In genomic region chr20:6848992-6849391, GRCh38 we compare ENCODE assay signal across 20 cellular contexts.
"Had no signal": no experiment of that assay in that cellular context is flagged by ENCODE, and none has a peak within 500 bp of the region (broad histone marks: within the 10 kb centered on the region; RNA-seq: fewer than 3 reads in every experiment).

No MANE protein-coding gene starts in this region.

- H3K4me3 ChIP-seq: left ventricle myocardium inferior, lung, ovary, right atrium auricular region, right lobe of liver, smooth muscle cell, suprapubic skin, thoracic aorta, tibial artery, upper lobe of right lung had no signal

- FAIRE-seq: urothelium cell line had no signal

- H3K27me3 ChIP-seq: ovary, right atrium auricular region, right lobe of liver, tibial artery had no signal

- H3K4me2 ChIP-seq: smooth muscle cell had no signal

- H3K4me1 ChIP-seq: left ventricle myocardium inferior, right atrium auricular region, right lobe of liver, suprapubic skin, tibial artery, upper lobe of right lung had no signal

- DNase-seq: hypothalamus; islet precursor cell; left ventricle myocardium inferior; naive B cell; natural killer cell; nephron progenitor cell; ovary; right lobe of liver; stimulated activated CD4-positive, alpha-beta T cell treated with anti-CD3 and anti-CD28 coated beads, Interleukin-1b, Interleukin-23, amount 100 ng/mL, for 48 hours; stimulated activated CD4-positive, alpha-beta T cell treated with anti-CD3 and anti-CD28 coated beads, Interleukin-2, amount 100 ng/mL, for 48 hours; stimulated activated naive CD4-positive, alpha-beta T cell; tibial artery; trophoblast cell; upper lobe of right lung had no signal

- H3K27ac ChIP-seq: left ventricle myocardium inferior, ovary, right atrium auricular region, right lobe of liver, suprapubic skin, thoracic aorta, tibial artery, upper lobe of right lung had no signal

- H3K9me3 ChIP-seq: left ventricle myocardium inferior, ovary, right atrium auricular region, right lobe of liver, suprapubic skin, thoracic aorta, tibial artery, upper lobe of right lung had no signal

- H3K36me3 ChIP-seq: left ventricle myocardium inferior, ovary, right atrium auricular region, right lobe of liver, suprapubic skin, thoracic aorta, tibial artery, upper lobe of right lung had no signal
